ENCODE assay signal across 23 cellular contexts in genomic region chr1:6592865-6593593, GRCh38. TPM values are rescaled to one million over a fixed set of nuclear protein-coding genes. Genes with fewer than 3 reads are reported as not detected.
"Had no signal": no experiment of that assay in that cellular context is flagged by ENCODE, and none has a peak within 500 bp of the region (broad histone marks: within the 10 kb centered on the region; RNA-seq: fewer than 3 reads in every experiment).

No MANE protein-coding gene starts in this region.

- H3K27me3 ChIP-seq: foreskin keratinocyte had no signal

- H3K27ac ChIP-seq: epithelial cell of prostate, foreskin keratinocyte had no signal

- H3K4me3 Mint-ChIP-seq: activated naive CD8-positive, alpha-beta T cell treated with anti-CD3 and anti-CD28 coated beads for 36 hours; brain; endodermal cell; nephron; stimulated activated memory B cell treated with anti-CD40 and anti-IgM and Interleukin-4, amounts not matched to agents 10 μg/mL and 1 μg/mL and 100 μg/mL, for 72 hours had no signal

- H3K4me1 Mint-ChIP-seq: endodermal cell had no signal

- H3K4me2 ChIP-seq: smooth muscle cell had no signal

- DNase-seq: activated CD4-positive, alpha-beta T cell treated with anti-CD3 and anti-CD28 coated beads, Interleukin-2, amount 50 U/mL, for 48 hours; activated gamma-delta T cell; activated naive CD8-positive, alpha-beta T cell treated with anti-CD3 and anti-CD28 coated beads for 36 hours; activated T-cell treated with anti-CD3 and anti-CD28 coated beads, Interleukin-2, amount 50 U/mL, for 48 hours; central memory CD4-positive, alpha-beta T cell; endodermal cell; foreskin keratinocyte; glutamatergic neuron; occipital lobe; stimulated activated CD4-positive, alpha-beta T cell treated with anti-CD3 and anti-CD28 coated beads, Interleukin-4, amount 100 ng/mL, for 24 hours; SW 1271; T-helper 2 cell had no signal

- ATAC-seq: foreskin keratinocyte; sciatic nerve; stimulated activated memory B cell treated with anti-CD40 and anti-IgM and Interleukin-4, amounts not matched to agents 10 μg/mL and 1 μg/mL and 100 μg/mL, for 72 hours had no signal

- H3K9me3 Mint-ChIP-seq: activated naive CD8-positive, alpha-beta T cell treated with anti-CD3 and anti-CD28 coated beads for 36 hours; brain; endodermal cell; nephron; stimulated activated memory B cell treated with anti-CD40 and anti-IgM and Interleukin-4, amounts not matched to agents 10 μg/mL and 1 μg/mL and 100 μg/mL, for 72 hours had no signal

- H3K27ac Mint-ChIP-seq: brain; endodermal cell; nephron; stimulated activated memory B cell treated with anti-CD40 and anti-IgM and Interleukin-4, amounts not matched to agents 10 μg/mL and 1 μg/mL and 100 μg/mL, for 72 hours had no signal

- H3K4me3 ChIP-seq: lung, smooth muscle cell had no signal

- H3K27me3 Mint-ChIP-seq: activated naive CD8-positive, alpha-beta T cell treated with anti-CD3 and anti-CD28 coated beads for 36 hours; brain; stimulated activated memory B cell treated with anti-CD40 and anti-IgM and Interleukin-4, amounts not matched to agents 10 μg/mL and 1 μg/mL and 100 μg/mL, for 72 hours had no signal

RNA-seq across cellular contexts. Expression of gene TAS1R1, which starts 37.9 kb away (rescaled TPM):
- total RNA-seq: activated naive CD8-positive, alpha-beta T cell treated with anti-CD3 and anti-CD28 coated beads for 36 hours; foreskin keratinocyte; occipital lobe; pulmonary artery endothelial cell; sciatic nerve; smooth muscle cell; urinary bladder had no signal
- polyA plus RNA-seq: foreskin keratinocyte, keratinocyte, thymus had no signal
